8 cellular contexts compared by ENCODE assay signal in genomic region chr2:219245148-219245898, GRCh38. TPM values are rescaled to one million over a fixed set of nuclear protein-coding genes. Genes with fewer than 3 reads are reported as not detected.
A peak's percentile ranks its signal among the peaks of the same experiment; 100 is the strongest.
DNase-seq lines count a peak whose midpoint lies in the region; ATAC-seq and TF ChIP-seq lines count a peak whose summit lies in the region.

Gene GLB1L, minus strand, starts transcription at chr2:219245444. Its CDS starts 1,871 bp downstream, at chr2:219243573.
Gene STK16, plus strand, starts transcription at chr2:219245479. Its CDS starts 521 bp downstream, at chr2:219246000.

- H4K20me1 ChIP-seq in hepatocyte (ENCODE audit: insufficient read depth, poor library complexity, severe bottlenecking), result no peaks in the 10 kb centered on the region

- H3K4me3 Mint-ChIP-seq in T-helper 2 cell treated with Interferon-gamma antibody and Interleukin-4, amounts not matched to agents 5 μg/mL and 100 μg/mL, for 36 hours, result peak within 1 kb of the TSS; percentile 98

- peaks cover 40% of the 10 kb centered on the region for H3K36me3 Mint-ChIP-seq in T-helper 2 cell treated with Interferon-gamma antibody and Interleukin-4, amounts not matched to agents 5 μg/mL and 100 μg/mL, for 36 hours (ENCODE audit: low read depth)

- H3K79me2 ChIP-seq in hepatocyte, result peaks cover 22% of the 10 kb centered on the region

- in situ Hi-C loops in astrocyte of the cerebellum (cut with HindIII; ENCODE audit: low sequenced_read_pairs), result loop anchor here (10.0 kb wide), 1 partner anchor 119 kb away; no protein-coding TSS in a partner anchor

- H2AFZ ChIP-seq in hepatocyte, result peak within 1 kb of the TSS; percentile 86

- H3K4me3 ChIP-seq in astrocyte of the cerebellum (ENCODE audit: low read depth, low read length), result peak within 1 kb of the TSS; percentile 91
- peak within 1 kb of the TSS; percentile 48 for H3K4me3 ChIP-seq in hepatocyte
- H3K4me3 ChIP-seq in aorta (ENCODE audit: low read length in 2 of 2), result peak within 1 kb of the TSS; percentile 37 to 75

- DNase-seq in NCI-H1417 (lab: John Stamatoyannopoulos, UW), result peak; percentile 79 to 90 (median 83)
- DNase-seq in T-helper 2 cell treated with Interferon-gamma antibody and Interleukin-4, amounts not matched to agents 5 μg/mL and 100 μg/mL, for 36 hours (ENCODE audit: low spot score), result peak; percentile 93
- peak; percentile 82 for DNase-seq in astrocyte of the cerebellum (ENCODE audit: low read depth)
- peak; percentile 95 for DNase-seq in hepatocyte (ENCODE audit: low spot score)
- peak; percentile 97 for DNase-seq in retina
- DNase-seq in aorta, result peak; percentile 97 to 99

- H3K4me1 ChIP-seq in hepatocyte (ENCODE audit: insufficient read depth) (peaks cover 36% of the 10 kb centered on the region), aorta (ENCODE audit: control insufficient read depth in 1 of 2, insufficient read depth in 2 of 2, low read length in 2 of 2) (no peaks in the 10 kb centered on the region)

- H3K27ac ChIP-seq in hepatocyte (peak within 1 kb of the TSS; percentile 93), aorta (ENCODE audit: low read depth in 1 of 2, low read length in 2 of 2) (peak within 1 kb of the TSS; percentile 36 to 80)

- H3K27me3 Mint-ChIP-seq in T-helper 2 cell treated with Interferon-gamma antibody and Interleukin-4, amounts not matched to agents 5 μg/mL and 100 μg/mL, for 36 hours (ENCODE audit: low read depth), result no peaks in the 10 kb centered on the region

- 1% methylated on average over 46 of the region's 46 CpGs for WGBS in hepatocyte (ENCODE audit: low lambda C conversion rate, missing lambda C conversion rate)
- 0% methylated on average over 46 of the region's 46 CpGs for WGBS in aorta, 2 donors

- H3K9me3 ChIP-seq in hepatocyte (ENCODE audit: low read depth), result no peaks in the 10 kb centered on the region
- no peaks in the 10 kb centered on the region for H3K9me3 ChIP-seq in aorta (ENCODE audit: control insufficient read depth, low read length)

- peak within 1 kb of the TSS; percentile 99 for H3K27ac Mint-ChIP-seq in T-helper 2 cell treated with Interferon-gamma antibody and Interleukin-4, amounts not matched to agents 5 μg/mL and 100 μg/mL, for 36 hours

- H3K4me1 Mint-ChIP-seq in T-helper 2 cell treated with Interferon-gamma antibody and Interleukin-4, amounts not matched to agents 5 μg/mL and 100 μg/mL, for 36 hours (ENCODE audit: low read depth), result peaks cover 62% of the 10 kb centered on the region

- H3K27me3 ChIP-seq in hepatocyte (no peaks in the 10 kb centered on the region), aorta (ENCODE audit: control insufficient read depth in 1 of 2, insufficient read depth in 2 of 2, low read length in 1 of 2) (no peaks in the 10 kb centered on the region)

- TF ChIP-seq CTCF in astrocyte of the cerebellum (IDR thresholded peaks at IDR 0.05; ENCODE audit: low read depth, low read length, missing control alignments) (no peak), hepatocyte (IDR thresholded peaks at IDR 0.05; ENCODE audit: poor library complexity) (no peak)

- H3K9me3 Mint-ChIP-seq in T-helper 2 cell treated with Interferon-gamma antibody and Interleukin-4, amounts not matched to agents 5 μg/mL and 100 μg/mL, for 36 hours, result no peaks in the 10 kb centered on the region

- no peaks in the 10 kb centered on the region for H3K36me3 ChIP-seq in hepatocyte (replicated peaks; ENCODE audit: insufficient read depth, low read depth)
- no peaks in the 10 kb centered on the region for H3K36me3 ChIP-seq in aorta (ENCODE audit: control insufficient read depth in 1 of 2, insufficient read depth in 2 of 2, low read length in 1 of 2)

- ATAC-seq in GM18499 (IDR thresholded peaks at IDR 0.05; ENCODE audit: insufficient read depth, unreplicated experiment), result peak; percentile 51
- ATAC-seq in HG02798 (IDR thresholded peaks at IDR 0.05; ENCODE audit: poor library complexity, unreplicated experiment), result peak; percentile 80
- ATAC-seq in aorta (ENCODE audit: low FRiP score), result peak; percentile 95

- H3K9me2 ChIP-seq in hepatocyte (replicated peaks; ENCODE audit: insufficient read depth), result no peaks in the 10 kb centered on the region

- intact Hi-C loops in aorta (cut with DNase I), result loop anchor here in 1 of 2 donors (5.0 kb wide), 1 partner anchor 47 kb away; no protein-coding TSS in a partner anchor

- H3K4me2 ChIP-seq in hepatocyte, result peak within 1 kb of the TSS; percentile 89

RNA-seq across cellular contexts. Expression of gene GLB1L, which starts in this region (rescaled TPM):
- 5.9 and 9.6 TPM in 2 replicates for total RNA-seq in hepatocyte
- 1.7 and 6.6 TPM in 2 replicates for polyA plus RNA-seq in hepatocyte
- total RNA-seq in aorta, result 1 to 10 TPM; 2.9 to 7.1 TPM
- polyA plus RNA-seq in aorta, result 1 to 10 TPM; 2.7 to 3.8 TPM

RNA-seq across cellular contexts. Expression of gene STK16, which starts in this region (rescaled TPM):
- total RNA-seq in hepatocyte (35.6 and 38.8 TPM in 2 replicates), aorta (10 to 100 TPM; 19.7 to 22.6 TPM)
- polyA plus RNA-seq in hepatocyte (7.7 and 10.1 TPM in 2 replicates), aorta (10 to 100 TPM; 26.8 to 37.2 TPM)

Comparison
In these comparisons a context has a peak if more than half of its experiments do, and no peak if none do; other contexts are left out.
1. Peak in every context shown above with its lines: DNase-seq, ATAC-seq, H3K4me3 ChIP-seq and H3K27ac ChIP-seq.